In genomic region chr2:223635080-223635479, GRCh38 we compare ENCODE assay signal across 23 cellular contexts. TPM values are rescaled to one million over a fixed set of nuclear protein-coding genes. Genes with fewer than 3 reads are reported as not detected.
A peak's percentile ranks its signal among the peaks of the same experiment; 100 is the strongest.
DNase-seq lines count a peak whose midpoint lies in the region; ATAC-seq, FAIRE-seq and TF ChIP-seq lines count a peak whose summit lies in the region.
"Had no signal": no experiment of that assay in that cellular context is flagged by ENCODE, and none has a peak within 500 bp of the region (broad histone marks: within the 10 kb centered on the region; RNA-seq: fewer than 3 reads in every experiment).

No MANE protein-coding gene starts in this region.

- H3K23ac ChIP-seq in IMR-90 (ENCODE audit: low read depth, low read length): no peak overlapping the region

- H3K9ac ChIP-seq in IMR-90 (ENCODE audit: low read depth, low read length): no peak overlapping the region

- H4K20me1 ChIP-seq in IMR-90 (ENCODE audit: insufficient read depth, low read length): no peaks in the 10 kb centered on the region

- no peak for TF ChIP-seq POLR2A in IMR-90 (IDR thresholded peaks at IDR 0.05; ENCODE audit: low read depth, low read length)

- no peak overlapping the region for H2AK5ac ChIP-seq in IMR-90 (ENCODE audit: low read depth, low read length)

- DNase-seq in AG10803 (ENCODE audit: low read depth) (peak; percentile 63), IMR-90 (peak; percentile 45), choroid plexus epithelial cell (ENCODE audit: low read depth) (peak; percentile 80), iris pigment epithelial cell (ENCODE audit: low read depth) (peak; percentile 85), D721Med (ENCODE audit: insufficient read length, low spot score) (no peak), glomerular visceral epithelial cell (ENCODE audit: extremely low spot score) (no peak)
- DNase-seq: ACHN; activated CD4-positive, alpha-beta T cell treated with anti-CD3 and anti-CD28 coated beads for 1 hour; activated naive CD4-positive, alpha-beta T cell; activated T-cell treated with anti-CD3 and anti-CD28 coated beads, Interleukin-2, amount 50 U/mL, for 4 hours; amniotic stem cell; C1 segment of cervical spinal cord; central memory CD4-positive, alpha-beta T cell; glutamatergic neuron; GOT3; mesendoderm; NCI-H146; NCI-H2171; NCI-H69; SW 1271 had no signal

- H3K27ac ChIP-seq in IMR-90 (ENCODE audit: insufficient read depth, low read length): no peak overlapping the region
- H3K27ac ChIP-seq: epithelial cell of prostate had no signal

- TF ChIP-seq CTCF in AG10803 (conservative IDR thresholded peaks at IDR 0.05; ENCODE audit: low read length) (no peak), IMR-90 (conservative IDR thresholded peaks at IDR 0.05; ENCODE audit: low read depth, low read length) (no peak), choroid plexus epithelial cell (conservative IDR thresholded peaks at IDR 0.05; ENCODE audit: low read depth, low read length) (no peak), D721Med (IDR thresholded peaks at IDR 0.05; ENCODE audit: insufficient read depth, missing control alignments) (no peak)

- POLR2A ChIA-PET in IMR-90 (lab: Charles Lee; ENCODE audit: unreplicated experiment): interaction anchor here (0.7 kb wide), 1 partner anchor 176 kb away, joined by 3 read pairs; no protein-coding TSS in a partner anchor

- no peaks in the 10 kb centered on the region for H3K36me3 ChIP-seq in IMR-90 (ENCODE audit: control insufficient read depth, insufficient read depth, low read length)

- no peak overlapping the region for H4K5ac ChIP-seq in IMR-90 (ENCODE audit: low read depth, low read length)

- H3K4ac ChIP-seq in IMR-90 (ENCODE audit: low read depth, low read length): no peak overlapping the region

- no CpG with 5 or more reads among the region's 1 CpG for WGBS in IMR-90 (ENCODE audit: extremely low coverage in 2 of 2, insufficient read length in 1 of 2), 2 experiments

- no peak overlapping the region for H2BK20ac ChIP-seq in IMR-90 (ENCODE audit: low read depth, low read length)

- H2BK15ac ChIP-seq in IMR-90 (ENCODE audit: low read depth, low read length): no peak overlapping the region

- no peaks in the 10 kb centered on the region for H3K4me1 ChIP-seq in IMR-90 (ENCODE audit: control insufficient read depth, insufficient read depth, low read length)

- TF ChIP-seq RAD21 in IMR-90 (IDR thresholded peaks at IDR 0.05; ENCODE audit: low read length): no peak

- CTCF ChIA-PET in IMR-90 (lab: Yijun Ruan, JAX): no interaction called here

- H3K79me1 ChIP-seq in IMR-90 (ENCODE audit: low read depth in 1 of 2, low read length in 2 of 2): no peaks in the 10 kb centered on the region

- no peak overlapping the region for H2BK5ac ChIP-seq in IMR-90 (ENCODE audit: low read depth, low read length, poor library complexity, severe bottlenecking)

- H3K27me3 ChIP-seq in IMR-90 (ENCODE audit: control insufficient read depth, insufficient read depth, low read length): no peaks in the 10 kb centered on the region

- in situ Hi-C loops in IMR-90 (cut with MboI; ENCODE audit: low sequenced_read_pairs): no loop called here

- H3K9me3 ChIP-seq in IMR-90 (ENCODE audit: control insufficient read depth, insufficient read depth, low read length): 0 out of 2 replicates have a peak, but pooled peaks cover 2% of the 10 kb centered on the region

- H2AFZ ChIP-seq in IMR-90 (replicated peaks; ENCODE audit: low read length, poor library complexity): no peak overlapping the region

- no peaks in the 10 kb centered on the region; the same call in 1 of the 2 replicates for H3K9me1 ChIP-seq in IMR-90 (ENCODE audit: insufficient read depth, low read length)

- no peak overlapping the region for H3K4me2 ChIP-seq in IMR-90 (ENCODE audit: low read depth, low read length)

- no peak overlapping the region for H3K4me3 ChIP-seq in AG10803 (ENCODE audit: low read length)
- no peak overlapping the region for H3K4me3 ChIP-seq in IMR-90 (ENCODE audit: insufficient read depth, low read depth, low read length)
- H3K4me3 ChIP-seq in choroid plexus epithelial cell (ENCODE audit: low read depth, low read length): no peak overlapping the region

- no peak overlapping the region for H4K91ac ChIP-seq in IMR-90 (ENCODE audit: insufficient read depth, low read depth, low read length)

- no peak overlapping the region for H3K14ac ChIP-seq in IMR-90 (replicated peaks; ENCODE audit: low read depth, low read length)

- ATAC-seq in IMR-90 (ENCODE audit: low read depth) (peak; percentile 57), GM18858 (IDR thresholded peaks at IDR 0.05; ENCODE audit: unreplicated experiment) (no peak), GM19351 (IDR thresholded peaks at IDR 0.05; ENCODE audit: unreplicated experiment) (no peak)
- ATAC-seq: activated T-cell treated with anti-CD3 and anti-CD28 coated beads, Interleukin-2, amount 50 U/mL, for 4 hours had no signal

- H3K56ac ChIP-seq in IMR-90 (ENCODE audit: extremely low read depth, insufficient read depth, low read length): no peak overlapping the region

- no TSS peak for BruUV-seq in IMR-90 (replicated peaks; lab: Mats Ljungman, UMichigan)

- dilution Hi-C loops in IMR-90 (cut with HindIII; ENCODE audit: low sequenced_read_pairs, unreplicated experiment): no loop called here

- no peak overlapping the region for H4K8ac ChIP-seq in IMR-90 (ENCODE audit: low read depth in 2 of 2, low read length in 2 of 2)

- no peak overlapping the region for H2BK120ac ChIP-seq in IMR-90 (ENCODE audit: low read depth, low read length)

- no peak for FAIRE-seq in D721Med (lab: Jason Lieb, UNC)

- no peak overlapping the region for H3K18ac ChIP-seq in IMR-90 (ENCODE audit: low read depth, low read length)

- intact Hi-C loops in IMR-90 (cut with micrococcal nuclease): no loop called here

- H2AK9ac ChIP-seq in IMR-90 (replicated peaks; ENCODE audit: low read depth, low read length, poor library complexity): no peak overlapping the region

TF ChIP-seq in IMR-90, 13 proteins besides CTCF, POLR2A, EP300 and RAD21:
- TF ChIP-seq MAFK (IDR thresholded peaks at IDR 0.05; ENCODE audit: low read depth, low read length) (peak; percentile 93), RFX5 (IDR thresholded peaks at IDR 0.05; ENCODE audit: low read depth, low read length) (no peak), CEBPB (IDR thresholded peaks at IDR 0.05; ENCODE audit: low read depth, low read length) (peak; percentile 7; the same call in 1 of the 2 replicates), CHD1 (IDR thresholded peaks at IDR 0.05; ENCODE audit: low read depth, low read length) (no peak), NFE2L2 (IDR thresholded peaks at IDR 0.05; ENCODE audit: low read depth, low read length) (no peak)
- TF ChIP-seq, protein P1, sequence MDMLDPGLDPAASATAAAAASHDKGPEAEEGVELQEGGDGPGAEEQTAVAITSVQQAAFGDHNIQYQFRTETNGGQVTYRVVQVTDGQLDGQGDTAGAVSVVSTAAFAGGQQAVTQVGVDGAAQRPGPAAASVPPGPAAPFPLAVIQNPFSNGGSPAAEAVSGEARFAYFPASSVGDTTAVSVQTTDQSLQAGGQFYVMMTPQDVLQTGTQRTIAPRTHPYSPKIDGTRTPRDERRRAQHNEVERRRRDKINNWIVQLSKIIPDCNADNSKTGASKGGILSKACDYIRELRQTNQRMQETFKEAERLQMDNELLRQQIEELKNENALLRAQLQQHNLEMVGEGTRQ (IDR thresholded peaks at IDR 0.05; ENCODE audit: low read depth, low read length): no peak
- TF ChIP-seq, protein P2, sequence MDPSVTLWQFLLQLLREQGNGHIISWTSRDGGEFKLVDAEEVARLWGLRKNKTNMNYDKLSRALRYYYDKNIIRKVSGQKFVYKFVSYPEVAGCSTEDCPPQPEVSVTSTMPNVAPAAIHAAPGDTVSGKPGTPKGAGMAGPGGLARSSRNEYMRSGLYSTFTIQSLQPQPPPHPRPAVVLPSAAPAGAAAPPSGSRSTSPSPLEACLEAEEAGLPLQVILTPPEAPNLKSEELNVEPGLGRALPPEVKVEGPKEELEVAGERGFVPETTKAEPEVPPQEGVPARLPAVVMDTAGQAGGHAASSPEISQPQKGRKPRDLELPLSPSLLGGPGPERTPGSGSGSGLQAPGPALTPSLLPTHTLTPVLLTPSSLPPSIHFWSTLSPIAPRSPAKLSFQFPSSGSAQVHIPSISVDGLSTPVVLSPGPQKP (IDR thresholded peaks at IDR 0.05; ENCODE audit: borderline replicate concordance, low read depth, low read length): no peak
TF ChIP-seq in IMR-90: peak in this region for 2.

RNA-seq across cellular contexts. Expression of gene SCG2, which starts 32.9 kb away (rescaled TPM):
- total RNA-seq in IMR-90 (2012; rRNA removed): 0.36 and 0.56 TPM in 2 replicates
- 0.26 and 0.46 TPM in 2 replicates for polyA plus RNA-seq in IMR-90 (2012; rRNA removed)
- polyA plus RNA-seq in IMR-90 (2012; cell fraction: cytosol; rRNA removed): 0.13 and 0.14 TPM in 2 replicates
- polyA plus RNA-seq in IMR-90 (2012; cell fraction: nucleus; rRNA removed; ENCODE audit: low replicate concordance): 0.08 and 1.2 TPM in 2 replicates
- total RNA-seq: activated T-cell treated with anti-CD3 and anti-CD28 coated beads, Interleukin-2, amount 50 U/mL, for 4 hours had no signal

Comparison
In these comparisons a context has a peak if more than half of its experiments do, and no peak if none do; other contexts are left out.
1. DNase-seq: peak in AG10803 (single experiment), IMR-90 (single experiment), choroid plexus epithelial cell (single experiment) and iris pigment epithelial cell (single experiment); none in D721Med (single experiment) and glomerular visceral epithelial cell (single experiment).